Comparison of ENCODE assay signal across 1 cellular context in the genomic region with DNA sequence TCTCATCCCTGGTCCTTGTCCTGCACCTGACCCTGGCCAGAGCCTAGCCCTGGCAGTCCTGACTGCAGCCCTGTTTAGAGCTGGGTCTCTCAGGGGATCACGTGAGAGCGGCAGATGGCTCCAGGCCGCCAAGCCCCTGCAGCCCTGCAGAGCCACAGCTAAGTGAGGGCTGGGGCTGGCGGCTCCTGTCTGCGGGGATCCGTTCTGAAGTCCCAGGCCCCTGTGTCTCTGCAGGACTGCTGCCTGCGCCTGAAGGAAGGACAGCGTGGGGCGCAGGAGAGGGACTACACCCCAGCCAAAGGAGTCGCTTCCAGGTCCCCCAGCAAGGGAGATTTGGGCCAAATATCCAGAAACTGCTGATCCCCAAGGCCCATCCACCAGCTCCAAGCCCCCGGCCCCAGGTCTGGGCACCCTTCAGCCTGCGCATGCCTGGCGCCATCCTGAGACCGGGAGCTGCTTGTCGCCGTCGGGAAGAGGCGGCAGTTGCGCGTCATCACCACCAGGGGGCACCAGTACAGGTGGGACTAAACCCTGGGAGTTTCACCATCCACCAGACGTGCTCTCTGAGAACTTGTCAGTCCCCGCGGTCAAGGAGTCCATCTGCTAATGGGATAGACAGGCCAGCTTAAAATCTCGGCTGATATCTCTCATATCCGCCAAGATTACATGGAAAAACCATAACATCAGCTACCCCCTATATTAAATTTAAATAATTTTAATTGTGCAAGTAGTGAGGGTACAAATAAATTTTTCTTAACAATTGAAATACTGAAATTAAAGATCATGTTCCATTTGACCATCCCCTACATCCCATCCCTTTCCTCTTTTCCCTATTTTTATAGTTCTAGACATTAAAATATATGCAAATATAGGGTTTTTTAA.
TF ChIP-seq lines count a peak whose summit lies in the region.

No MANE protein-coding gene starts in this region.

TF ChIP-seq in H1, 55 proteins besides CTCF, POLR2A, EP300 and RAD21 (continues in another document):
- TF ChIP-seq SP4 (IDR thresholded peaks at IDR 0.05; ENCODE audit: low read length) (peak; percentile 74; the same call in 1 of the 2 replicates), KDM4A (IDR thresholded peaks at IDR 0.05; ENCODE audit: low read depth, low read length, severe bottlenecking) (peak; percentile 74), JUND (IDR thresholded peaks at IDR 0.05; ENCODE audit: low read length) (0 out of 2 replicates have a peak, but pooled peaks have one; percentile 41), POU5F1 (IDR thresholded peaks at IDR 0.05; ENCODE audit: low read depth, low read length) (no peak), HDAC6 (IDR thresholded peaks at IDR 0.05; ENCODE audit: low read depth, low read length) (no peak), ASH2L (IDR thresholded peaks at IDR 0.05; ENCODE audit: low read length) (peak; percentile 89), BRCA1 (IDR thresholded peaks at IDR 0.05; ENCODE audit: low read depth, low read length) (no peak), EZH2 (IDR thresholded peaks at IDR 0.05; ENCODE audit: low read depth, low read length, severe bottlenecking) (no peak), RBBP5 (IDR thresholded peaks at IDR 0.05; ENCODE audit: borderline replicate concordance, low read depth, low read length) (peak; percentile 73; the same call in 1 of the 2 replicates), TAF7 (optimal IDR thresholded peaks at IDR 0.05; ENCODE audit: borderline replicate concordance, low read depth, low read length) (no peak), TEAD4 (IDR thresholded peaks at IDR 0.05; ENCODE audit: low read depth, low read length) (0 out of 2 replicates have a peak, but pooled peaks have one; percentile 25), ZNF274 (IDR thresholded peaks at IDR 0.05; ENCODE audit: borderline replicate concordance, extremely low read depth, low read length) (no peak), POLR2AphosphoS5 (IDR thresholded peaks at IDR 0.05; ENCODE audit: low read depth, low read length) (no peak), SUZ12 (IDR thresholded peaks at IDR 0.05; ENCODE audit: low read length) (no peak), CEBPB (IDR thresholded peaks at IDR 0.05; ENCODE audit: low read depth, low read length) (peak; percentile 26; the same call in 1 of the 2 replicates), GTF2F1 (IDR thresholded peaks at IDR 0.05; ENCODE audit: borderline replicate concordance, low read depth, low read length) (no peak), KDM5A (IDR thresholded peaks at IDR 0.05; ENCODE audit: low read length) (no peak), TAF1 (IDR thresholded peaks at IDR 0.05; ENCODE audit: low read depth, low read length) (peak; percentile 57; the same call in 1 of the 2 replicates), MAFK (IDR thresholded peaks at IDR 0.05; ENCODE audit: low read depth, low read length) (no peak), TBP (IDR thresholded peaks at IDR 0.05; ENCODE audit: low read depth, low read length) (peak; percentile 57; the same call in 1 of the 2 replicates), YY1 (IDR thresholded peaks at IDR 0.05; ENCODE audit: low read depth, low read length) (peak; percentile 73; the same call in 1 of the 2 replicates), CTBP2 (IDR thresholded peaks at IDR 0.05; ENCODE audit: borderline replicate concordance, insufficient read depth, insufficient read length, low read length) (peak; percentile 81), RFX5 (IDR thresholded peaks at IDR 0.05; ENCODE audit: borderline replicate concordance, low read depth, low read length) (no peak), RNF2 (IDR thresholded peaks at IDR 0.05; ENCODE audit: borderline replicate concordance, low read depth, low read length, missing control alignments, poor library complexity, severe bottlenecking) (no peak), FOSL1 (IDR thresholded peaks at IDR 0.05; ENCODE audit: insufficient read depth, low read depth, low read length) (no peak), SP1 (IDR thresholded peaks at IDR 0.05; ENCODE audit: low read depth, low read length) (no peak), EGR1 (IDR thresholded peaks at IDR 0.05; ENCODE audit: borderline replicate concordance, low read depth, low read length) (no peak), GABPA (IDR thresholded peaks at IDR 0.05; ENCODE audit: borderline replicate concordance, insufficient read depth, low read length) (no peak), CREB1 (IDR thresholded peaks at IDR 0.05) (peak; percentile 96), SAP30 (IDR thresholded peaks at IDR 0.05; ENCODE audit: insufficient read depth, insufficient replicate concordance, low read length) (no peak), SIX5 (IDR thresholded peaks at IDR 0.05; ENCODE audit: low read depth, low read length) (no peak), CBX5 (IDR thresholded peaks at IDR 0.05; ENCODE audit: low read depth, low read length) (no peak), BACH1 (IDR thresholded peaks at IDR 0.05; ENCODE audit: low read length) (no peak), HDAC2 (IDR thresholded peaks at IDR 0.05; ENCODE audit: borderline replicate concordance in 1 of 2, low read depth in 2 of 2, low read length in 2 of 2) (0 out of 4 replicates have a peak, but pooled peaks of 1 of the 2 experiments have one; percentile 44), RXRA (IDR thresholded peaks at IDR 0.05; ENCODE audit: insufficient read depth, low read depth, low read length) (no peak), SIN3A (conservative IDR thresholded peaks at IDR 0.05 in 1 of 2, IDR thresholded peaks at IDR 0.05 in 1 of 2; ENCODE audit: low read depth in 1 of 2, low read length in 2 of 2) (no peak; a peak in 1 of 4 replicates), BCL11A (IDR thresholded peaks at IDR 0.05; ENCODE audit: low read depth in 2 of 2, low read length in 2 of 2) (no peak), TCF12 (IDR thresholded peaks at IDR 0.05; ENCODE audit: low read depth, low read length) (0 out of 2 replicates have a peak, but pooled peaks have one; percentile 10), CBX8 (IDR thresholded peaks at IDR 0.05; ENCODE audit: borderline replicate concordance, low read depth, low read length) (no peak), PHF8 (conservative IDR thresholded peaks at IDR 0.05; ENCODE audit: low read depth, low read length) (peak; percentile 61; the same call in 1 of the 2 replicates), NANOG (IDR thresholded peaks at IDR 0.05; ENCODE audit: insufficient read depth, low read depth, low read length, poor library complexity, severe bottlenecking) (peak; percentile 21), SIRT6 (IDR thresholded peaks at IDR 0.05; ENCODE audit: low read length) (no peak), KDM1A (IDR thresholded peaks at IDR 0.05; ENCODE audit: borderline replicate concordance, low read length) (peak; percentile 47; the same call in 1 of the 2 replicates), JUN (IDR thresholded peaks at IDR 0.05; ENCODE audit: low read depth, low read length) (no peak), CHD2 (IDR thresholded peaks at IDR 0.05; ENCODE audit: low read length) (no peak)
- TF ChIP-seq, protein P1, sequence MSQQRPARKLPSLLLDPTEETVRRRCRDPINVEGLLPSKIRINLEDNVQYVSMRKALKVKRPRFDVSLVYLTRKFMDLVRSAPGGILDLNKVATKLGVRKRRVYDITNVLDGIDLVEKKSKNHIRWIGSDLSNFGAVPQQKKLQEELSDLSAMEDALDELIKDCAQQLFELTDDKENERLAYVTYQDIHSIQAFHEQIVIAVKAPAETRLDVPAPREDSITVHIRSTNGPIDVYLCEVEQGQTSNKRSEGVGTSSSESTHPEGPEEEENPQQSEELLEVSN (IDR thresholded peaks at IDR 0.05), result peak; percentile 30; the same call in 1 of the 2 replicates
- TF ChIP-seq, protein P2, sequence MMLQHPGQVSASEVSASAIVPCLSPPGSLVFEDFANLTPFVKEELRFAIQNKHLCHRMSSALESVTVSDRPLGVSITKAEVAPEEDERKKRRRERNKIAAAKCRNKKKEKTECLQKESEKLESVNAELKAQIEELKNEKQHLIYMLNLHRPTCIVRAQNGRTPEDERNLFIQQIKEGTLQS (IDR thresholded peaks at IDR 0.05; ENCODE audit: insufficient read depth, low read depth, low read length), result 0 out of 2 replicates have a peak, but pooled peaks have one; percentile 22
- TF ChIP-seq, protein P3, sequence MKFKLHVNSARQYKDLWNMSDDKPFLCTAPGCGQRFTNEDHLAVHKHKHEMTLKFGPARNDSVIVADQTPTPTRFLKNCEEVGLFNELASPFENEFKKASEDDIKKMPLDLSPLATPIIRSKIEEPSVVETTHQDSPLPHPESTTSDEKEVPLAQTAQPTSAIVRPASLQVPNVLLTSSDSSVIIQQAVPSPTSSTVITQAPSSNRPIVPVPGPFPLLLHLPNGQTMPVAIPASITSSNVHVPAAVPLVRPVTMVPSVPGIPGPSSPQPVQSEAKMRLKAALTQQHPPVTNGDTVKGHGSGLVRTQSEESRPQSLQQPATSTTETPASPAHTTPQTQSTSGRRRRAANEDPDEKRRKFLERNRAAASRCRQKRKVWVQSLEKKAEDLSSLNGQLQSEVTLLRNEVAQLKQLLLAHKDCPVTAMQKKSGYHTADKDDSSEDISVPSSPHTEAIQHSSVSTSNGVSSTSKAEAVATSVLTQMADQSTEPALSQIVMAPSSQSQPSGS (IDR thresholded peaks at IDR 0.05; ENCODE audit: low read length), result 0 out of 2 replicates have a peak, but pooled peaks have one; percentile 60
- TF ChIP-seq, protein P4, sequence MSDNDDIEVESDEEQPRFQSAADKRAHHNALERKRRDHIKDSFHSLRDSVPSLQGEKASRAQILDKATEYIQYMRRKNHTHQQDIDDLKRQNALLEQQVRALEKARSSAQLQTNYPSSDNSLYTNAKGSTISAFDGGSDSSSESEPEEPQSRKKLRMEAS (IDR thresholded peaks at IDR 0.05), result peak; percentile 27; the same call in 1 of the 2 replicates
- TF ChIP-seq, protein P5, sequence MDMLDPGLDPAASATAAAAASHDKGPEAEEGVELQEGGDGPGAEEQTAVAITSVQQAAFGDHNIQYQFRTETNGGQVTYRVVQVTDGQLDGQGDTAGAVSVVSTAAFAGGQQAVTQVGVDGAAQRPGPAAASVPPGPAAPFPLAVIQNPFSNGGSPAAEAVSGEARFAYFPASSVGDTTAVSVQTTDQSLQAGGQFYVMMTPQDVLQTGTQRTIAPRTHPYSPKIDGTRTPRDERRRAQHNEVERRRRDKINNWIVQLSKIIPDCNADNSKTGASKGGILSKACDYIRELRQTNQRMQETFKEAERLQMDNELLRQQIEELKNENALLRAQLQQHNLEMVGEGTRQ (IDR thresholded peaks at IDR 0.05; ENCODE audit: low read length), result peak; percentile 75
- TF ChIP-seq, protein P6, sequence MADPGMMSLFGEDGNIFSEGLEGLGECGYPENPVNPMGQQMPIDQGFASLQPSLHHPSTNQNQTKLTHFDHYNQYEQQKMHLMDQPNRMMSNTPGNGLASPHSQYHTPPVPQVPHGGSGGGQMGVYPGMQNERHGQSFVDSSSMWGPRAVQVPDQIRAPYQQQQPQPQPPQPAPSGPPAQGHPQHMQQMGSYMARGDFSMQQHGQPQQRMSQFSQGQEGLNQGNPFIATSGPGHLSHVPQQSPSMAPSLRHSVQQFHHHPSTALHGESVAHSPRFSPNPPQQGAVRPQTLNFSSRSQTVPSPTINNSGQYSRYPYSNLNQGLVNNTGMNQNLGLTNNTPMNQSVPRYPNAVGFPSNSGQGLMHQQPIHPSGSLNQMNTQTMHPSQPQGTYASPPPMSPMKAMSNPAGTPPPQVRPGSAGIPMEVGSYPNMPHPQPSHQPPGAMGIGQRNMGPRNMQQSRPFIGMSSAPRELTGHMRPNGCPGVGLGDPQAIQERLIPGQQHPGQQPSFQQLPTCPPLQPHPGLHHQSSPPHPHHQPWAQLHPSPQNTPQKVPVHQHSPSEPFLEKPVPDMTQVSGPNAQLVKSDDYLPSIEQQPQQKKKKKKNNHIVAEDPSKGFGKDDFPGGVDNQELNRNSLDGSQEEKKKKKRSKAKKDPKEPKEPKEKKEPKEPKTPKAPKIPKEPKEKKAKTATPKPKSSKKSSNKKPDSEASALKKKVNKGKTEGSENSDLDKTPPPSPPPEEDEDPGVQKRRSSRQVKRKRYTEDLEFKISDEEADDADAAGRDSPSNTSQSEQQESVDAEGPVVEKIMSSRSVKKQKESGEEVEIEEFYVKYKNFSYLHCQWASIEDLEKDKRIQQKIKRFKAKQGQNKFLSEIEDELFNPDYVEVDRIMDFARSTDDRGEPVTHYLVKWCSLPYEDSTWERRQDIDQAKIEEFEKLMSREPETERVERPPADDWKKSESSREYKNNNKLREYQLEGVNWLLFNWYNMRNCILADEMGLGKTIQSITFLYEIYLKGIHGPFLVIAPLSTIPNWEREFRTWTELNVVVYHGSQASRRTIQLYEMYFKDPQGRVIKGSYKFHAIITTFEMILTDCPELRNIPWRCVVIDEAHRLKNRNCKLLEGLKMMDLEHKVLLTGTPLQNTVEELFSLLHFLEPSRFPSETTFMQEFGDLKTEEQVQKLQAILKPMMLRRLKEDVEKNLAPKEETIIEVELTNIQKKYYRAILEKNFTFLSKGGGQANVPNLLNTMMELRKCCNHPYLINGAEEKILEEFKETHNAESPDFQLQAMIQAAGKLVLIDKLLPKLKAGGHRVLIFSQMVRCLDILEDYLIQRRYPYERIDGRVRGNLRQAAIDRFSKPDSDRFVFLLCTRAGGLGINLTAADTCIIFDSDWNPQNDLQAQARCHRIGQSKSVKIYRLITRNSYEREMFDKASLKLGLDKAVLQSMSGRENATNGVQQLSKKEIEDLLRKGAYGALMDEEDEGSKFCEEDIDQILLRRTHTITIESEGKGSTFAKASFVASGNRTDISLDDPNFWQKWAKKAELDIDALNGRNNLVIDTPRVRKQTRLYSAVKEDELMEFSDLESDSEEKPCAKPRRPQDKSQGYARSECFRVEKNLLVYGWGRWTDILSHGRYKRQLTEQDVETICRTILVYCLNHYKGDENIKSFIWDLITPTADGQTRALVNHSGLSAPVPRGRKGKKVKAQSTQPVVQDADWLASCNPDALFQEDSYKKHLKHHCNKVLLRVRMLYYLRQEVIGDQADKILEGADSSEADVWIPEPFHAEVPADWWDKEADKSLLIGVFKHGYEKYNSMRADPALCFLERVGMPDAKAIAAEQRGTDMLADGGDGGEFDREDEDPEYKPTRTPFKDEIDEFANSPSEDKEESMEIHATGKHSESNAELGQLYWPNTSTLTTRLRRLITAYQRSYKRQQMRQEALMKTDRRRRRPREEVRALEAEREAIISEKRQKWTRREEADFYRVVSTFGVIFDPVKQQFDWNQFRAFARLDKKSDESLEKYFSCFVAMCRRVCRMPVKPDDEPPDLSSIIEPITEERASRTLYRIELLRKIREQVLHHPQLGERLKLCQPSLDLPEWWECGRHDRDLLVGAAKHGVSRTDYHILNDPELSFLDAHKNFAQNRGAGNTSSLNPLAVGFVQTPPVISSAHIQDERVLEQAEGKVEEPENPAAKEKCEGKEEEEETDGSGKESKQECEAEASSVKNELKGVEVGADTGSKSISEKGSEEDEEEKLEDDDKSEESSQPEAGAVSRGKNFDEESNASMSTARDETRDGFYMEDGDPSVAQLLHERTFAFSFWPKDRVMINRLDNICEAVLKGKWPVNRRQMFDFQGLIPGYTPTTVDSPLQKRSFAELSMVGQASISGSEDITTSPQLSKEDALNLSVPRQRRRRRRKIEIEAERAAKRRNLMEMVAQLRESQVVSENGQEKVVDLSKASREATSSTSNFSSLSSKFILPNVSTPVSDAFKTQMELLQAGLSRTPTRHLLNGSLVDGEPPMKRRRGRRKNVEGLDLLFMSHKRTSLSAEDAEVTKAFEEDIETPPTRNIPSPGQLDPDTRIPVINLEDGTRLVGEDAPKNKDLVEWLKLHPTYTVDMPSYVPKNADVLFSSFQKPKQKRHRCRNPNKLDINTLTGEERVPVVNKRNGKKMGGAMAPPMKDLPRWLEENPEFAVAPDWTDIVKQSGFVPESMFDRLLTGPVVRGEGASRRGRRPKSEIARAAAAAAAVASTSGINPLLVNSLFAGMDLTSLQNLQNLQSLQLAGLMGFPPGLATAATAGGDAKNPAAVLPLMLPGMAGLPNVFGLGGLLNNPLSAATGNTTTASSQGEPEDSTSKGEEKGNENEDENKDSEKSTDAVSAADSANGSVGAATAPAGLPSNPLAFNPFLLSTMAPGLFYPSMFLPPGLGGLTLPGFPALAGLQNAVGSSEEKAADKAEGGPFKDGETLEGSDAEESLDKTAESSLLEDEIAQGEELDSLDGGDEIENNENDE (IDR thresholded peaks at IDR 0.05; ENCODE audit: insufficient replicate concordance, low read length), result no peak
